Comparison of ENCODE assay signal across 8 cellular contexts in genomic region chr11:67630230-67630942, GRCh38. TPM values are rescaled to one million over a fixed set of nuclear protein-coding genes. Genes with fewer than 3 reads are reported as not detected.
A peak's percentile ranks its signal among the peaks of the same experiment; 100 is the strongest.
DNase-seq lines count a peak whose midpoint lies in the region; ATAC-seq and TF ChIP-seq lines count a peak whose summit lies in the region.

No MANE protein-coding gene starts in this region.

- H3K4me1 ChIP-seq in CD4-positive, alpha-beta memory T cell (ENCODE audit: insufficient read depth, low read length): peaks cover 14% of the 10 kb centered on the region

- DNase-seq in CD4-positive, alpha-beta memory T cell: peak; percentile 89 to 92 (median 90)
- DNase-seq in NCI-H526 treated with DMSO at 0.1 percent for 48 hours (lab: John Stamatoyannopoulos, UW) (peak; percentile 98), dorsolateral prefrontal cortex (peak; percentile 90 to 98 (median 95)), lower leg skin (ENCODE audit: low spot score in 2 of 2) (peak; percentile 97 to 100)
- DNase-seq in activated CD4-positive, alpha-beta T cell treated with anti-CD3 and anti-CD28 coated beads, Interleukin-2, amount 10 ng/mL, durations not matched to agents 7 days and 5 days: peak; percentile 95
- peak; percentile 84 to 93 (median 87) for DNase-seq in stimulated activated CD4-positive, alpha-beta T cell treated with anti-CD3 and anti-CD28 coated beads, TNF-alpha, amount 100 ng/mL, for 1 hour (ENCODE audit: low read depth in 3 of 3, low spot score in 1 of 3)

- peak overlapping the region; percentile 76 to 96 (median 93) for H3K27ac Mint-ChIP-seq in CD4-positive, alpha-beta memory T cell
- peak overlapping the region; percentile 95 for H3K27ac Mint-ChIP-seq in activated CD4-positive, alpha-beta T cell treated with anti-CD3 and anti-CD28 coated beads, Interleukin-2, amount 10 ng/mL, durations not matched to agents 7 days and 5 days

- H3K36me3 Mint-ChIP-seq in CD4-positive, alpha-beta memory T cell: no peaks in the 10 kb centered on the region
- H3K36me3 Mint-ChIP-seq in activated CD4-positive, alpha-beta T cell treated with anti-CD3 and anti-CD28 coated beads, Interleukin-2, amount 10 ng/mL, durations not matched to agents 7 days and 5 days (ENCODE audit: low read depth): no peaks in the 10 kb centered on the region

- no peaks in the 10 kb centered on the region for H3K27me3 Mint-ChIP-seq in CD4-positive, alpha-beta memory T cell
- H3K27me3 Mint-ChIP-seq in activated CD4-positive, alpha-beta T cell treated with anti-CD3 and anti-CD28 coated beads, Interleukin-2, amount 10 ng/mL, durations not matched to agents 7 days and 5 days: no peaks in the 10 kb centered on the region

- POLR2A ChIA-PET in CD4-positive, alpha-beta memory T cell (lab: Charles Lee; ENCODE audit: partially characterized antibody): interaction anchor here (1.6 to 3.3 kb wide), 8 partner anchors 16 to 391 kb away, joined by 5 to 44 read pairs (median 18); partner anchors contain the start of genes ACY3, GSTP1, POLD4 and PPP1CA
- POLR2A ChIA-PET in activated CD4-positive, alpha-beta T cell treated with anti-CD3 and anti-CD28 coated beads, Interleukin-2, amount 10 ng/mL, durations not matched to agents 7 days and 5 days (lab: Charles Lee): interaction anchor here (0.6 kb wide), 2 partner anchors 20 to 147 kb away, joined by 3 read pairs; partner anchors contain the start of gene AIP

- H3K27ac ChIP-seq in CD4-positive, alpha-beta memory T cell (ENCODE audit: low read depth, low read length): peak overlapping the region; percentile 81
- H3K27ac ChIP-seq in dorsolateral prefrontal cortex: peak overlapping the region in 58 of 59 donors; percentile 43 to 93 (median 87)

- ATAC-seq in GM19395 (IDR thresholded peaks at IDR 0.05; ENCODE audit: unreplicated experiment) (peak; percentile 65), HG03521 (IDR thresholded peaks at IDR 0.05; ENCODE audit: unreplicated experiment) (peak; percentile 64)

- peak in 1 of 2 donors; percentile 13 for TF ChIP-seq POLR2A in lower leg skin (IDR thresholded peaks at IDR 0.05)

- intact Hi-C loops in CD4-positive, alpha-beta memory T cell (cut with micrococcal nuclease): loop anchor here (1.0 to 2.0 kb wide), 2 partner anchors 174 to 277 kb away; partner anchors contain the start of gene POLD4
- intact Hi-C loops in dorsolateral prefrontal cortex (cut with DNase I) (loop anchor here (10.0 kb wide), 2 partner anchors 84 to 174 kb away; no protein-coding TSS in a partner anchor), lower leg skin (cut with DNase I; ENCODE audit: low total_unique reads) (no loop called here)

- peak in 54 of 56 donors; percentile 40 to 83 (median 66) for TF ChIP-seq CTCF in dorsolateral prefrontal cortex (IDR thresholded peaks at IDR 0.05 in 54 of 56, conservative IDR thresholded peaks at IDR 0.05 in 2 of 56; ENCODE audit: low read depth in 1 of 56, partially characterized antibody in 56 of 56)
- TF ChIP-seq CTCF in lower leg skin (IDR thresholded peaks at IDR 0.05): peak in 1 of 3 donors; percentile 40

- H3K27me3 ChIP-seq in CD4-positive, alpha-beta memory T cell (ENCODE audit: insufficient read depth, low read length): no peaks in the 10 kb centered on the region
- no peaks in the 10 kb centered on the region for H3K27me3 ChIP-seq in dorsolateral prefrontal cortex

- WGBS in lower leg skin, 2 donors: 1% methylated on average over 42 to 60 of the region's 70 CpGs

- no peaks in the 10 kb centered on the region for H3K9me3 ChIP-seq in CD4-positive, alpha-beta memory T cell (ENCODE audit: control insufficient read depth in 1 of 2, low read length in 2 of 2)

- peak overlapping the region; percentile 3 to 84 for H3K4me3 ChIP-seq in CD4-positive, alpha-beta memory T cell (ENCODE audit: low read length in 2 of 2)
- H3K4me3 ChIP-seq in dorsolateral prefrontal cortex (peak overlapping the region; percentile 59 to 100 (median 79)), lower leg skin (ENCODE audit: low read depth, poor library complexity, severe bottlenecking) (peak overlapping the region; percentile 34)

- peak overlapping the region; percentile 84 to 91 (median 89) for H3K4me3 Mint-ChIP-seq in CD4-positive, alpha-beta memory T cell
- peak overlapping the region; percentile 84 for H3K4me3 Mint-ChIP-seq in activated CD4-positive, alpha-beta T cell treated with anti-CD3 and anti-CD28 coated beads, Interleukin-2, amount 10 ng/mL, durations not matched to agents 7 days and 5 days

- CTCF ChIA-PET in CD4-positive, alpha-beta memory T cell (lab: Charles Lee; ENCODE audit: partially characterized antibody): interaction anchor here (0.7 to 6.3 kb wide), 14 partner anchors 13 to 284 kb away, joined by 3 to 67 read pairs (median 6); partner anchors contain the start of genes ACY3, GSTP1 and TBC1D10C
- CTCF ChIA-PET in activated CD4-positive, alpha-beta T cell treated with anti-CD3 and anti-CD28 coated beads, Interleukin-2, amount 10 ng/mL, durations not matched to agents 7 days and 5 days (lab: Charles Lee): interaction anchor here (0.5 to 9.6 kb wide), 20 partner anchors 9 to 151 kb away, joined by 3 to 114 read pairs (median 4); partner anchors contain the start of genes ACY3 and TBX10

- peaks cover 0 to 2% (median 0%) of the 10 kb centered on the region in 8 donors for H3K9me3 Mint-ChIP-seq in CD4-positive, alpha-beta memory T cell
- H3K9me3 Mint-ChIP-seq in activated CD4-positive, alpha-beta T cell treated with anti-CD3 and anti-CD28 coated beads, Interleukin-2, amount 10 ng/mL, durations not matched to agents 7 days and 5 days: no peaks in the 10 kb centered on the region

- H3K4me1 Mint-ChIP-seq in CD4-positive, alpha-beta memory T cell: peaks cover 3 to 11% (median 7%) of the 10 kb centered on the region in 4 donors
- peaks cover 20% of the 10 kb centered on the region for H3K4me1 Mint-ChIP-seq in activated CD4-positive, alpha-beta T cell treated with anti-CD3 and anti-CD28 coated beads, Interleukin-2, amount 10 ng/mL, durations not matched to agents 7 days and 5 days

- H3K36me3 ChIP-seq in CD4-positive, alpha-beta memory T cell (ENCODE audit: insufficient read depth, low read length): no peaks in the 10 kb centered on the region

RNA-seq across cellular contexts. Expression of gene NUDT8, which starts 0.6 kb away (rescaled TPM):
- 1 to 10 TPM; 3.1 to 4.3 TPM for total RNA-seq in CD4-positive, alpha-beta memory T cell
- polyA plus RNA-seq in CD4-positive, alpha-beta memory T cell: 1 to 10 TPM; 2.0 to 4.5 TPM
- total RNA-seq in activated CD4-positive, alpha-beta T cell treated with anti-CD3 and anti-CD28 coated beads, Interleukin-2, amount 10 ng/mL, durations not matched to agents 7 days and 5 days: 1 to 10 TPM; 7.3 to 8.8 TPM
- 10 to 100 TPM in 3 of 120 experiments, 1 to 10 TPM in 117; 2.2 to 12.6 (median 6.1) TPM for total RNA-seq in dorsolateral prefrontal cortex
- 10 to 100 TPM; 42.1 to 89.4 (median 55.1) TPM for total RNA-seq in lower leg skin

RNA-seq across cellular contexts. Expression of gene TBX10, which starts 9.2 kb away (rescaled TPM):
- total RNA-seq in CD4-positive, alpha-beta memory T cell: not detected
- polyA plus RNA-seq in CD4-positive, alpha-beta memory T cell: not detected
- not detected for total RNA-seq in activated CD4-positive, alpha-beta T cell treated with anti-CD3 and anti-CD28 coated beads, Interleukin-2, amount 10 ng/mL, durations not matched to agents 7 days and 5 days
- total RNA-seq in dorsolateral prefrontal cortex (under 1 TPM in 1 of 120 experiments, not detected in 119; 0.60 TPM), lower leg skin (not detected)

RNA-seq across cellular contexts. Expression of gene ACY3, which starts 20.1 kb away (rescaled TPM):
- total RNA-seq in CD4-positive, alpha-beta memory T cell: not detected
- polyA plus RNA-seq in CD4-positive, alpha-beta memory T cell: under 1 TPM in 1 of 2 donors, not detected in 1; 0.48 TPM
- under 1 TPM; 0.44 to 0.47 TPM for total RNA-seq in activated CD4-positive, alpha-beta T cell treated with anti-CD3 and anti-CD28 coated beads, Interleukin-2, amount 10 ng/mL, durations not matched to agents 7 days and 5 days
- 1 to 10 TPM in 75 of 120 experiments, under 1 TPM in 24, not detected in 21; 0.37 to 8.7 (median 1.9) TPM for total RNA-seq in dorsolateral prefrontal cortex
- 1 to 10 TPM in 1 of 4 donors, under 1 TPM in 1, not detected in 2; 0.34 to 1.3 TPM for total RNA-seq in lower leg skin

RNA-seq across cellular contexts. Expression of gene NDUFV1, which starts 23.6 kb away (rescaled TPM):
- total RNA-seq in CD4-positive, alpha-beta memory T cell: 100 to 1,000 TPM; 204 to 212 TPM
- polyA plus RNA-seq in CD4-positive, alpha-beta memory T cell: 100 to 1,000 TPM; 124 to 133 TPM
- 100 to 1,000 TPM; 204 to 228 TPM for total RNA-seq in activated CD4-positive, alpha-beta T cell treated with anti-CD3 and anti-CD28 coated beads, Interleukin-2, amount 10 ng/mL, durations not matched to agents 7 days and 5 days
- total RNA-seq in dorsolateral prefrontal cortex (100 to 1,000 TPM; 176 to 398 (median 251) TPM), lower leg skin (100 to 1,000 TPM; 238 to 283 (median 269) TPM)

RNA-seq across cellular contexts. Expression of gene ALDH3B2, which starts 44.0 kb away (rescaled TPM):
- not detected for total RNA-seq in CD4-positive, alpha-beta memory T cell
- not detected for polyA plus RNA-seq in CD4-positive, alpha-beta memory T cell
- not detected for total RNA-seq in activated CD4-positive, alpha-beta T cell treated with anti-CD3 and anti-CD28 coated beads, Interleukin-2, amount 10 ng/mL, durations not matched to agents 7 days and 5 days
- total RNA-seq in dorsolateral prefrontal cortex (not detected), lower leg skin (100 to 1,000 TPM; 127 to 221 (median 170) TPM)

Comparison
In these comparisons a context has a peak if more than half of its experiments do, and no peak if none do; other contexts are left out.
1. Peak in every context shown above with its lines: DNase-seq, ATAC-seq, H3K4me3 ChIP-seq and H3K27ac ChIP-seq.